ENCODE assay signal across 5 cellular contexts in the genomic region with DNA sequence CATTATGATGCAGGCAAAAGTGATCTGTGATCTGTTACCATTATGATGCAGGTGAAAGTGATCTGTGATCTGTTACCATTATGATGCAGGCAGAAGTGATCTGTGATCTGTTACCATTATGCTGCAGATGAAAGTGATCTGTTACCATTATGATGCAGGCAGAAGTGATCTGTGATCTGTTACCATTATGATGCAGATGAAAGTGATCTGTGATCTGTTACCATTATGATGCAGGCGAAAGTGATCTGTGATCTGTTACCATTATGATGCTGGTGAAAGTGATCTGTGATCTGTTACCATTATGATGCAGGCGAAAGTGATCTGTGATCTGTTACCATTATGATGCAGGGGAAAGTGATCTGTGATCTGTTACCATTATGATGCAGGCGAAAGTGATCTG. TPM values are rescaled to one million over a fixed set of nuclear protein-coding genes. Genes with fewer than 3 reads are reported as not detected.
DNase-seq lines count a peak whose midpoint lies in the region; ATAC-seq, FAIRE-seq and TF ChIP-seq lines count a peak whose summit lies in the region.
"Not testable (repeated sequence)": the region's sequence is repeated elsewhere in the genome, so short reads cannot be mapped to it uniquely, and the experiment has no call there.

No MANE protein-coding gene starts in this region.

- POLR2A ChIA-PET in HEK293 (lab: Yijun Ruan, JAX); H1 (lab: Charles Lee; ENCODE audit: partially characterized antibody): not testable (repeated sequence)

- not testable (repeated sequence) for H2AK5ac ChIP-seq in H1 (ENCODE audit: low read depth, low read length)

- H3K79me1 ChIP-seq in H1 (ENCODE audit: low read depth, low read length) = not testable (repeated sequence)

- not testable (repeated sequence) for H4K5ac ChIP-seq in H1 (ENCODE audit: insufficient read length, low read depth, low read length)

- not testable (repeated sequence) for H3K9me2 ChIP-seq in GM23338 (ENCODE audit: insufficient read depth)

- H3K4me3 ChIP-seq in GM23338; HEK293 (ENCODE audit: low read depth, low read length); bronchial epithelial cell (ENCODE audit: low read depth, low read length); H1 (ENCODE audit: extremely low read depth in 1 of 4, insufficient read depth in 2 of 4, low read depth in 3 of 4, low read length in 4 of 4); rectal smooth muscle tissue (ENCODE audit: low read length): not testable (repeated sequence)

- H3K27ac ChIP-seq in GM23338 (ENCODE audit: low read depth) (peak overlapping the region; percentile 87), rectal smooth muscle tissue (ENCODE audit: low read depth, low read length) (peak overlapping the region; percentile 10)
- not testable (repeated sequence) for H3K27ac ChIP-seq in HEK293 (ENCODE audit: extremely low read depth, low read depth, low read length); H1 (ENCODE audit: low read depth, low read length)

- peaks cover 20% of the 10 kb centered on the region for H3K4me1 ChIP-seq in GM23338 (ENCODE audit: insufficient read depth)
- peaks cover 13% of the 10 kb centered on the region for H3K4me1 ChIP-seq in HEK293 (ENCODE audit: control insufficient read depth, insufficient read depth, low read length)
- peaks cover 0 to 14% (median 11%) of the 10 kb centered on the region in 4 experiments; a peak in 5 of 7 replicates for H3K4me1 ChIP-seq in H1 (replicated peaks in 1 of 4; ENCODE audit: control insufficient read depth in 3 of 4, insufficient read depth in 4 of 4, low read length in 3 of 4)
- H3K4me1 ChIP-seq in rectal smooth muscle tissue (ENCODE audit: control insufficient read depth, insufficient read depth, low read length) = not testable (repeated sequence)

- not testable (repeated sequence) for H4K20me1 ChIP-seq in GM23338 (replicated peaks; ENCODE audit: insufficient read depth); H1 (replicated peaks in 1 of 2; ENCODE audit: control insufficient read depth in 1 of 2, insufficient read depth in 2 of 2, low read length in 2 of 2)

- CTCF ChIA-PET in HEK293 (lab: Yijun Ruan, JAX); H1 (lab: Charles Lee; ENCODE audit: partially characterized antibody): not testable (repeated sequence)

- H2BK15ac ChIP-seq in H1 (ENCODE audit: low read length) = not testable (repeated sequence)

- peaks cover 31% of the 10 kb centered on the region; the same call in 2 of the 3 replicates for H3K36me3 Mint-ChIP-seq in GM23338 (ENCODE audit: low read depth)

- H3K9ac ChIP-seq in H1 (replicated peaks in 1 of 4; ENCODE audit: extremely low read depth in 1 of 4, low read depth in 3 of 4, low read length in 3 of 4); rectal smooth muscle tissue (ENCODE audit: low read length): not testable (repeated sequence)

- H3K23me2 ChIP-seq in H1 (ENCODE audit: low read depth, low read length) = not testable (repeated sequence)

- H3K4me1 Mint-ChIP-seq in GM23338 = peaks cover 18% of the 10 kb centered on the region

- H3K27me3 ChIP-seq in GM23338 (ENCODE audit: insufficient read depth); bronchial epithelial cell (ENCODE audit: control insufficient read depth, insufficient read depth, low read length); H1 (replicated peaks in 1 of 4; ENCODE audit: control insufficient read depth in 3 of 4, extremely low read depth in 1 of 4, insufficient read depth in 3 of 4, low read length in 3 of 4); rectal smooth muscle tissue (ENCODE audit: control insufficient read depth, insufficient read depth, low read length): not testable (repeated sequence)

- H3K56ac ChIP-seq in H1 (replicated peaks; ENCODE audit: insufficient read length, low read depth, low read length) = not testable (repeated sequence)

- not testable (repeated sequence) for H3K14ac ChIP-seq in H1 (ENCODE audit: insufficient read length)

- TF ChIP-seq CTCF in GM23338 (conservative IDR thresholded peaks at IDR 0.05; ENCODE audit: low read depth in 2 of 2); HEK293 (tag by site-specific recombination; IDR thresholded peaks at IDR 0.05); bronchial epithelial cell (IDR thresholded peaks at IDR 0.05; ENCODE audit: insufficient read depth, low read length, severe bottlenecking); H1 (IDR thresholded peaks at IDR 0.05; ENCODE audit: control extremely low read depth in 1 of 3, insufficient read depth in 1 of 3, low read depth in 1 of 3, low read length in 3 of 3): not testable (repeated sequence)

- not testable (repeated sequence) for H4K91ac ChIP-seq in H1 (replicated peaks; ENCODE audit: insufficient read length, low read length)

- not testable (repeated sequence) for H3K4ac ChIP-seq in H1 (replicated peaks; ENCODE audit: insufficient read length, low read depth, low read length)

- peak; percentile 91 for FAIRE-seq in bronchial epithelial cell (lab: Jason Lieb, UNC)
- FAIRE-seq in H1 (lab: Jason Lieb, UNC) = not testable (repeated sequence)

- not testable (repeated sequence) for H2AFZ ChIP-seq in GM23338; H1 (ENCODE audit: low read length)

- H3K79me2 ChIP-seq in GM23338 (replicated peaks; ENCODE audit: insufficient read depth) (peaks cover 84% of the 10 kb centered on the region), H1 (ENCODE audit: control insufficient read depth in 1 of 2, insufficient read depth in 2 of 2, low read length in 2 of 2) (peaks cover 3 to 70% of the 10 kb centered on the region in 2 experiments; a peak in 3 of 4 replicates)

- not testable (repeated sequence) for H2BK5ac ChIP-seq in H1 (ENCODE audit: low read depth, low read length)

- H4K8ac ChIP-seq in H1 (ENCODE audit: extremely low read depth, insufficient read depth, low read length) = not testable (repeated sequence)

- H3F3A ChIP-seq in GM23338 (replicated peaks; ENCODE audit: low read depth) = peaks cover 28% of the 10 kb centered on the region

- not testable (repeated sequence) for TF ChIP-seq RAD21 in H1 (IDR thresholded peaks at IDR 0.05 in 1 of 2, conservative IDR thresholded peaks at IDR 0.05 in 1 of 2; ENCODE audit: low read depth in 2 of 2, low read length in 2 of 2)

- H3K4me2 ChIP-seq in GM23338; H1 (ENCODE audit: insufficient read depth in 1 of 2, low read depth in 2 of 2, low read length in 2 of 2): not testable (repeated sequence)

- not testable (repeated sequence) for H2BK20ac ChIP-seq in H1 (ENCODE audit: low read length)

- H2BK12ac ChIP-seq in H1 (ENCODE audit: low read depth, low read length) = not testable (repeated sequence)

- H3K27ac Mint-ChIP-seq in GM23338 = not testable (repeated sequence)

- not testable (repeated sequence) for TF ChIP-seq POLR2A in H1 (IDR thresholded peaks at IDR 0.05; ENCODE audit: control extremely low read depth in 1 of 2, low read depth in 2 of 2, low read length in 2 of 2)

- ATAC-seq in GM23338 = not testable (repeated sequence)

- not testable (repeated sequence) for H3K9me3 ChIP-seq in HEK293 (ENCODE audit: control insufficient read depth, insufficient read depth, low read depth, low read length); H1 (ENCODE audit: insufficient read depth in 2 of 2, low read depth in 1 of 2, low read length in 1 of 2)

- H3K23ac ChIP-seq in H1 (ENCODE audit: insufficient read length) = not testable (repeated sequence)

- not testable (repeated sequence) for TF ChIP-seq EP300 in H1 (IDR thresholded peaks at IDR 0.05; ENCODE audit: borderline replicate concordance in 1 of 2, low read depth in 2 of 2, low read length in 2 of 2)

- WGBS in H1 (ENCODE audit: extremely low coverage in 1 of 2, insufficient coverage in 1 of 2, insufficient read length in 1 of 2, insufficient replicate concordance in 2 of 2, low coverage in 1 of 2, low lambda C conversion rate in 2 of 2, missing lambda C conversion rate in 1 of 2), 2 experiments = 97% methylated on average over 3 of the region's 3 CpGs; no CpG with 5 or more reads in 1 of the 2 experiments

- DNase-seq in GM23338 (ENCODE audit: low spot score); bronchial epithelial cell (ENCODE audit: low read depth); H1 (ENCODE audit: low read depth in 1 of 2, low spot score in 2 of 2): not testable (repeated sequence)

- H3K27me3 Mint-ChIP-seq in GM23338 (ENCODE audit: insufficient read depth, low read depth, poor library complexity) = not testable (repeated sequence)

- H3K18ac ChIP-seq in H1 (ENCODE audit: extremely low read depth, low read length) = not testable (repeated sequence)

- H2BK120ac ChIP-seq in H1 (replicated peaks; ENCODE audit: low read depth, low read length) = not testable (repeated sequence)

- H3K4me3 Mint-ChIP-seq in GM23338 = not testable (repeated sequence)

- not testable (repeated sequence) for H3K36me3 ChIP-seq in GM23338 (ENCODE audit: insufficient read depth); bronchial epithelial cell (ENCODE audit: control insufficient read depth, insufficient read depth, low read length); H1 (ENCODE audit: control insufficient read depth in 2 of 4, insufficient read depth in 4 of 4, low read length in 3 of 4); rectal smooth muscle tissue (ENCODE audit: control insufficient read depth, insufficient read depth, low read length)
- H3K36me3 ChIP-seq in HEK293 (ENCODE audit: control insufficient read depth in 2 of 2, insufficient read depth in 1 of 2, low read length in 2 of 2) = peaks cover 0 to 43% of the 10 kb centered on the region in 2 experiments; a peak in 2 of 3 replicates

- H3K9me3 Mint-ChIP-seq in GM23338 = not testable (repeated sequence)

RNA-seq across cellular contexts. Expression of gene VAPB, which starts 38.5 kb away (rescaled TPM):
- 22.9 and 24.7 TPM in 2 replicates for total RNA-seq in GM23338 (2014; rRNA removed; shearing (Covaris generic))
- 17.4 and 18.8 TPM in 2 replicates for polyA plus RNA-seq in GM23338 (2016; fragmentation: Nextera tagmentation; extraction: Ambion mirVana)
- total RNA-seq in bronchial epithelial cell = 12.9 and 16.3 TPM in 2 replicates
- total RNA-seq in H1 (2021; fragmentation: NEBNext Ultra II Directional; extraction: Animal tissue kit (Norgen Biotek cat#: 25700)) = 57.1 and 62.8 TPM in 2 replicates
- 20.8 and 24.4 TPM in 2 replicates for polyA plus RNA-seq in H1 (2011; rRNA removed)
- 28.6 TPM for polyA plus RNA-seq in H1 (2011; cell fraction: cytosol; rRNA removed)
- 17.8 TPM for polyA plus RNA-seq in H1 (2011; cell fraction: nucleus; rRNA removed)
- polyA plus RNA-seq in H1 (2012, experiment 1 of 2) = 41.8 to 48.7 TPM (median 43.8 TPM) in 4 replicates
- polyA plus RNA-seq in H1 (2012, experiment 2 of 2) = 19.7 TPM
- polyA plus RNA-seq in H1 (2013, experiment 1 of 2) = 24.6 TPM
- 28.1 TPM for polyA plus RNA-seq in H1 (2013, experiment 2 of 2)
- 16.9 and 17.8 TPM in 2 replicates for polyA minus RNA-seq in H1 (2011; rRNA and poly(A)+ RNA removed)
- polyA minus RNA-seq in H1 (2011; cell fraction: cytosol; rRNA and poly(A)+ RNA removed) = 20.2 TPM
- 15.5 TPM for polyA minus RNA-seq in H1 (2011; cell fraction: nucleus; rRNA and poly(A)+ RNA removed)
